Comparison of ENCODE assay signal across 1 cellular context in the genomic region with DNA sequence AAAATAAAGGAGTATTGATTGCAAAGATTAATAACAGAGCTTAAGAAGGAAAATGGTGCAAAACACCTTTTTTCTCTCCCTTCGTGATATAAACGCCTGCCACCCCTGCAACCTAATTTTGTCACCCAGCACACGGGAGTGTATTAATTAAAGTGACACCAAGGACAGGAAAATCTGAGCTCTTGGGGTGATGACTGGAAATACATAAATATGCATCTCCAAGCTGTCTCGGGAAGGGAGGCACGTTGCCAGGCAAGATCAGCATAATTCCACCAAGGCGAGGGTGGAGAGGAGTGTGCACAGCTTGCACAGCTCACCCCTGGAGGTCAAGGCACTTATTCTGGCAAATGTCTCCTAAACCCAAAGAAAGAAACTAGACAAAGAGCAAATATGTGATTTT.
TF ChIP-seq lines count a peak whose summit lies in the region.

No MANE protein-coding gene starts in this region.

TF ChIP-seq in H1, 55 proteins besides CTCF, POLR2A, EP300 and RAD21:
- TF ChIP-seq POLR2AphosphoS5 (IDR thresholded peaks at IDR 0.05; ENCODE audit: low read depth, low read length) (no peak), RXRA (IDR thresholded peaks at IDR 0.05; ENCODE audit: insufficient read depth, low read depth, low read length) (no peak), POU5F1 (IDR thresholded peaks at IDR 0.05; ENCODE audit: low read depth, low read length) (no peak), CHD1 (IDR thresholded peaks at IDR 0.05; ENCODE audit: low read depth, low read length) (no peak), SAP30 (IDR thresholded peaks at IDR 0.05; ENCODE audit: insufficient read depth, insufficient replicate concordance, low read length) (no peak), JUND (IDR thresholded peaks at IDR 0.05; ENCODE audit: low read length) (no peak), SRF (IDR thresholded peaks at IDR 0.05; ENCODE audit: low read depth, low read length) (no peak), SP4 (IDR thresholded peaks at IDR 0.05; ENCODE audit: low read length) (no peak), BCL11A (IDR thresholded peaks at IDR 0.05; ENCODE audit: low read depth in 2 of 2, low read length in 2 of 2) (no peak)
- TF ChIP-seq, protein P1, sequence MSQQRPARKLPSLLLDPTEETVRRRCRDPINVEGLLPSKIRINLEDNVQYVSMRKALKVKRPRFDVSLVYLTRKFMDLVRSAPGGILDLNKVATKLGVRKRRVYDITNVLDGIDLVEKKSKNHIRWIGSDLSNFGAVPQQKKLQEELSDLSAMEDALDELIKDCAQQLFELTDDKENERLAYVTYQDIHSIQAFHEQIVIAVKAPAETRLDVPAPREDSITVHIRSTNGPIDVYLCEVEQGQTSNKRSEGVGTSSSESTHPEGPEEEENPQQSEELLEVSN (IDR thresholded peaks at IDR 0.05) = no peak
